16 cellular contexts compared by ENCODE assay signal in genomic region chr11:28756977-28757376, GRCh38.
A peak's percentile ranks its signal among the peaks of the same experiment; 100 is the strongest.
DNase-seq lines count a peak whose midpoint lies in the region; ATAC-seq and TF ChIP-seq lines count a peak whose summit lies in the region.
"Had no signal": no experiment of that assay in that cellular context is flagged by ENCODE, and none has a peak within 500 bp of the region (broad histone marks: within the 10 kb centered on the region; RNA-seq: fewer than 3 reads in every experiment).

No MANE protein-coding gene starts in this region.

- intact Hi-C loops in MCF 10A (cut with micrococcal nuclease), result no loop called here
- intact Hi-C loops in breast epithelium (cut with DNase I; ENCODE audit: low total_unique reads), result no loop called here
- intact Hi-C loops in activated naive CD4-positive, alpha-beta T cell treated with anti-CD3 and anti-CD28 coated beads for 36 hours (cut with micrococcal nuclease), result no loop called here
- intact Hi-C loops in heart left ventricle (cut with DNase I), result no loop called here

- H3K27ac ChIP-seq in breast epithelium (no peak overlapping the region), heart left ventricle (no peak overlapping the region)
- H3K27ac ChIP-seq: 22Rv1, right atrium auricular region, suprapubic skin had no signal

- 44 to 65% (median 54%) methylated on average over 1 of the region's 1 CpG for WGBS in heart left ventricle, 4 donors

- no peaks in the 10 kb centered on the region for H3K27me3 Mint-ChIP-seq in MCF 10A (ENCODE audit: insufficient read depth, unreplicated experiment)
- H3K27me3 Mint-ChIP-seq in activated naive CD4-positive, alpha-beta T cell treated with anti-CD3 and anti-CD28 coated beads for 36 hours (ENCODE audit: low read depth), result no peaks in the 10 kb centered on the region

- H3K4me1 Mint-ChIP-seq in MCF 10A (ENCODE audit: insufficient read depth, unreplicated experiment), result peaks cover 24% of the 10 kb centered on the region
- H3K4me1 Mint-ChIP-seq in activated naive CD4-positive, alpha-beta T cell treated with anti-CD3 and anti-CD28 coated beads for 36 hours (ENCODE audit: low read depth), result no peaks in the 10 kb centered on the region

- H3K4me1 ChIP-seq in breast epithelium (no peaks in the 10 kb centered on the region), heart left ventricle (peaks cover 0 to 9% (median 0%) of the 10 kb centered on the region in 12 donors)
- H3K4me1 ChIP-seq: right atrium auricular region, suprapubic skin had no signal

- no TSS peak for BruUV-seq in MCF 10A (replicated peaks; lab: Mats Ljungman, UMichigan)

- peaks cover 7% of the 10 kb centered on the region for H3K9me3 Mint-ChIP-seq in MCF 10A (ENCODE audit: unreplicated experiment)
- peaks cover 4% of the 10 kb centered on the region for H3K9me3 Mint-ChIP-seq in activated naive CD4-positive, alpha-beta T cell treated with anti-CD3 and anti-CD28 coated beads for 36 hours
- H3K9me3 Mint-ChIP-seq: endodermal cell had no signal

- H3K36me3 Mint-ChIP-seq in MCF 10A (ENCODE audit: insufficient read depth, unreplicated experiment), result no peaks in the 10 kb centered on the region
- no peaks in the 10 kb centered on the region for H3K36me3 Mint-ChIP-seq in activated naive CD4-positive, alpha-beta T cell treated with anti-CD3 and anti-CD28 coated beads for 36 hours (ENCODE audit: low read depth)

- POLR2A ChIA-PET in MCF 10A (lab: Yijun Ruan, JAX), result no interaction called here

- TF ChIP-seq POLR2A in breast epithelium (IDR thresholded peaks at IDR 0.05) (no peak), heart left ventricle (IDR thresholded peaks at IDR 0.05) (no peak)

- H3K36me3 ChIP-seq in breast epithelium (no peaks in the 10 kb centered on the region), heart left ventricle (no peaks in the 10 kb centered on the region)
- H3K36me3 ChIP-seq: right atrium auricular region, suprapubic skin had no signal

- H3K27me3 ChIP-seq in breast epithelium, result no peaks in the 10 kb centered on the region
- no peaks in the 10 kb centered on the region for H3K27me3 ChIP-seq in heart left ventricle
- H3K27me3 ChIP-seq: right atrium auricular region, suprapubic skin had no signal

- no peak for TF ChIP-seq CTCF in MCF 10A (IDR thresholded peaks at IDR 0.05; ENCODE audit: unreplicated experiment)
- TF ChIP-seq CTCF in breast epithelium (IDR thresholded peaks at IDR 0.05), result no peak
- TF ChIP-seq CTCF in heart left ventricle (IDR thresholded peaks at IDR 0.05), result no peak

- H3K9me3 ChIP-seq in breast epithelium (no peaks in the 10 kb centered on the region), heart left ventricle (no peaks in the 10 kb centered on the region)
- H3K9me3 ChIP-seq: mucosa of descending colon, right atrium auricular region, suprapubic skin had no signal

- H3K27ac Mint-ChIP-seq in MCF 10A (ENCODE audit: low read depth, unreplicated experiment), result no peak overlapping the region
- H3K27ac Mint-ChIP-seq in activated naive CD4-positive, alpha-beta T cell treated with anti-CD3 and anti-CD28 coated beads for 36 hours, result no peak overlapping the region
- H3K27ac Mint-ChIP-seq: endodermal cell had no signal

- no peak overlapping the region for H3K4me3 Mint-ChIP-seq in MCF 10A (ENCODE audit: unreplicated experiment)
- no peak overlapping the region for H3K4me3 Mint-ChIP-seq in activated naive CD4-positive, alpha-beta T cell treated with anti-CD3 and anti-CD28 coated beads for 36 hours
- H3K4me3 Mint-ChIP-seq: endodermal cell had no signal

- H3K4me3 ChIP-seq in breast epithelium (no peak overlapping the region), heart left ventricle (no peak overlapping the region)
- H3K4me3 ChIP-seq: mucosa of descending colon, right atrium auricular region, suprapubic skin had no signal

- no peak for ATAC-seq in stimulated activated naive CD8-positive, alpha-beta T cell treated with anti-CD3 and anti-CD28 coated beads, Interleukin-15, Interleukin-2, amounts not matched to agents 100 U/mL and 50 U/mL, for 24 hours
- ATAC-seq in heart left ventricle, result no peak
- ATAC-seq: mucosa of descending colon had no signal

- CTCF ChIA-PET in MCF 10A (lab: Yijun Ruan, JAX), result no interaction called here
- CTCF ChIA-PET in activated naive CD4-positive, alpha-beta T cell treated with anti-CD3 and anti-CD28 coated beads for 36 hours (lab: Charles Lee), result no interaction called here

- peak; percentile 54 for DNase-seq in MCF 10A (ENCODE audit: unreplicated experiment)
- DNase-seq in breast epithelium (ENCODE audit: low spot score in 2 of 2), result no peak
- peak; percentile 86 for DNase-seq in amniotic epithelial cell (ENCODE audit: low read depth)
- DNase-seq in glomerular visceral epithelial cell (ENCODE audit: extremely low spot score), result peak; percentile 89
- no peak for DNase-seq in stimulated activated naive CD8-positive, alpha-beta T cell treated with anti-CD3 and anti-CD28 coated beads, Interleukin-15, Interleukin-2, amounts not matched to agents 100 U/mL and 50 U/mL, for 24 hours
- DNase-seq in activated naive CD4-positive, alpha-beta T cell treated with anti-CD3 and anti-CD28 coated beads for 36 hours, result no peak
- no peak for DNase-seq in heart left ventricle
- no peak for DNase-seq in COR-L47 (lab: John Stamatoyannopoulos, UW)
- DNase-seq: activated CD8-positive, alpha-beta memory T cell treated with anti-CD3 and anti-CD28 coated beads, Interleukin-2, amount 50 U/mL, for 4 hours; endodermal cell; Kasumi-1; mucosa of descending colon; RPMI8226 had no signal

Comparison
In these comparisons a context has a peak if more than half of its experiments do, and no peak if none do; other contexts are left out.
1. DNase-seq: peak in MCF 10A (single experiment), amniotic epithelial cell (single experiment) and glomerular visceral epithelial cell (single experiment); none in breast epithelium (0 of 2), stimulated activated naive CD8-positive, alpha-beta T cell treated with anti-CD3 and anti-CD28 coated beads, Interleukin-15, Interleukin-2, amounts not matched to agents 100 U/mL and 50 U/mL, for 24 hours (single experiment), activated naive CD4-positive, alpha-beta T cell treated with anti-CD3 and anti-CD28 coated beads for 36 hours (single experiment), heart left ventricle (0 of 5) and COR-L47 (single experiment).